1 cellular context compared by ENCODE assay signal in genomic region chr7:115748123-115748738, GRCh38.
TF ChIP-seq lines count a peak whose summit lies in the region.

No MANE protein-coding gene starts in this region.

TF ChIP-seq in GM23338, 12 proteins besides CTCF, POLR2A, EP300 and RAD21 (continued from another document):
- no peak for TF ChIP-seq ETS1 (IDR thresholded peaks at IDR 0.05)
- no peak for TF ChIP-seq EZH2phosphoT487 (IDR thresholded peaks at IDR 0.05; ENCODE audit: unreplicated experiment)
- no peak for TF ChIP-seq POLR2AphosphoS5 (IDR thresholded peaks at IDR 0.05; ENCODE audit: low read depth)
- TF ChIP-seq, protein P1, sequence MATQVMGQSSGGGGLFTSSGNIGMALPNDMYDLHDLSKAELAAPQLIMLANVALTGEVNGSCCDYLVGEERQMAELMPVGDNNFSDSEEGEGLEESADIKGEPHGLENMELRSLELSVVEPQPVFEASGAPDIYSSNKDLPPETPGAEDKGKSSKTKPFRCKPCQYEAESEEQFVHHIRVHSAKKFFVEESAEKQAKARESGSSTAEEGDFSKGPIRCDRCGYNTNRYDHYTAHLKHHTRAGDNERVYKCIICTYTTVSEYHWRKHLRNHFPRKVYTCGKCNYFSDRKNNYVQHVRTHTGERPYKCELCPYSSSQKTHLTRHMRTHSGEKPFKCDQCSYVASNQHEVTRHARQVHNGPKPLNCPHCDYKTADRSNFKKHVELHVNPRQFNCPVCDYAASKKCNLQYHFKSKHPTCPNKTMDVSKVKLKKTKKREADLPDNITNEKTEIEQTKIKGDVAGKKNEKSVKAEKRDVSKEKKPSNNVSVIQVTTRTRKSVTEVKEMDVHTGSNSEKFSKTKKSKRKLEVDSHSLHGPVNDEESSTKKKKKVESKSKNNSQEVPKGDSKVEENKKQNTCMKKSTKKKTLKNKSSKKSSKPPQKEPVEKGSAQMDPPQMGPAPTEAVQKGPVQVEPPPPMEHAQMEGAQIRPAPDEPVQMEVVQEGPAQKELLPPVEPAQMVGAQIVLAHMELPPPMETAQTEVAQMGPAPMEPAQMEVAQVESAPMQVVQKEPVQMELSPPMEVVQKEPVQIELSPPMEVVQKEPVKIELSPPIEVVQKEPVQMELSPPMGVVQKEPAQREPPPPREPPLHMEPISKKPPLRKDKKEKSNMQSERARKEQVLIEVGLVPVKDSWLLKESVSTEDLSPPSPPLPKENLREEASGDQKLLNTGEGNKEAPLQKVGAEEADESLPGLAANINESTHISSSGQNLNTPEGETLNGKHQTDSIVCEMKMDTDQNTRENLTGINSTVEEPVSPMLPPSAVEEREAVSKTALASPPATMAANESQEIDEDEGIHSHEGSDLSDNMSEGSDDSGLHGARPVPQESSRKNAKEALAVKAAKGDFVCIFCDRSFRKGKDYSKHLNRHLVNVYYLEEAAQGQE (IDR thresholded peaks at IDR 0.05; ENCODE audit: unreplicated experiment): no peak
- TF ChIP-seq JUNB (IDR thresholded peaks at IDR 0.05; ENCODE audit: unreplicated experiment): no peak
- no peak for TF ChIP-seq EZH2 (IDR thresholded peaks at IDR 0.05; ENCODE audit: low read depth, unreplicated experiment)
